In the genomic region with DNA sequence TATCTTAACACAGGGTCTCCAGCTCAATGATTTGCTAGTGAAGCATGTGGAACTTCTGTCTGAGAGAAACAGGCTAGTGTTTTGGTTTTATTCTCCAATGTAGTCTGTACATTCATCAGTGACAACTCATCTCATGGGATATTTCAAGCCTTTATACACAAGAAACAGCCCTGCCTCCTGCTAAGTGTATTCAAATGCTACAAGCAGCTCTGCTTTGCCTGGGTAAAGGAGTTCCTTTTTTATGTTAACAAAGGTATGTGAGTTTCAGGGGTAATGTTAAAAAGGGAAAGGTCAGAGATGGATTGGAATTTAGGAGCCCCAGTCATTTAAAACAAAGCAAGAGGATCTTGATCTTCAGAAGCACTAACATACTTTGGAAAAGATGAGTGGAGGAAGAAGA, we compare ENCODE assay signal across 36 cellular contexts.
DNase-seq lines count a peak whose midpoint lies in the region; TF ChIP-seq lines count a peak whose summit lies in the region.
"Had no signal": no experiment of that assay in that cellular context is flagged by ENCODE, and none has a peak within 500 bp of the region (broad histone marks: within the 10 kb centered on the region; RNA-seq: fewer than 3 reads in every experiment).

No MANE protein-coding gene starts in this region.

- peak overlapping the region; percentile 23; the same call in 1 of the 2 replicates for H3K9ac ChIP-seq in HUES64 (ENCODE audit: low read depth, low read length)
- H3K9ac ChIP-seq: SK-N-SH had no signal

- peak overlapping the region; percentile 88 for H3K27ac ChIP-seq in HUES64 (ENCODE audit: low read depth, low read length)
- H3K27ac ChIP-seq in mesodermal cell (ENCODE audit: low read depth, low read length, severe bottlenecking), result peak overlapping the region; percentile 78
- H3K27ac ChIP-seq: C4-2B, coronary artery, epithelial cell of prostate, lower lobe of right lung, ovary, skin epidermis, suprapubic skin had no signal

- no peaks in the 10 kb centered on the region for H3K27me3 ChIP-seq in HUES64 (ENCODE audit: insufficient read depth, low read length)
- H3K27me3 ChIP-seq: ovary, suprapubic skin had no signal

- H3K4me3 ChIP-seq in HUES64 (ENCODE audit: low read length), result peak overlapping the region; percentile 20; the same call in 1 of the 2 replicates
- H3K4me3 ChIP-seq in mesodermal cell (ENCODE audit: extremely low read depth, insufficient read depth, low read length, poor library complexity, severe bottlenecking), result no peak overlapping the region
- H3K4me3 ChIP-seq: coronary artery, lower lobe of right lung, mucosa of descending colon, ovary, skin epidermis, suprapubic skin had no signal

- H3K4me3 Mint-ChIP-seq in osteocyte (ENCODE audit: unreplicated experiment), result no peak overlapping the region
- H3K4me3 Mint-ChIP-seq: activated naive CD8-positive, alpha-beta T cell treated with anti-CD3 and anti-CD28 coated beads for 36 hours; activated T-cell treated with anti-CD3 and anti-CD28 coated beads, Interleukin-2, amount 50 U/mL, for 4 hours; natural killer cell; T-helper 1 cell treated with Interleukin-12 subunit alpha and Interleukin-12 subunit beta and Interleukin-4 antibody, amounts not matched to agents 30 μg/mL and 1 μg/mL, for 36 hours had no signal

- H3K4me1 ChIP-seq in HUES64 (ENCODE audit: insufficient read depth, low read length), result peaks cover 29% of the 10 kb centered on the region
- H3K4me1 ChIP-seq in mesodermal cell (ENCODE audit: control insufficient read depth, insufficient read depth, low read length, poor library complexity, severe bottlenecking), result peaks cover 13% of the 10 kb centered on the region
- H3K4me1 ChIP-seq: lower lobe of right lung, suprapubic skin had no signal

- peak; percentile 61 for DNase-seq in DMS114 treated with DMSO at 0.1 percent for 48 hours (lab: John Stamatoyannopoulos, UW; ENCODE audit: unreplicated experiment)
- DNase-seq in iPS DF 4.7 (ENCODE audit: extremely low read depth, low spot score), result peak; percentile 60
- no peak for DNase-seq in osteocyte (ENCODE audit: extremely low spot score, unreplicated experiment)
- DNase-seq in GM03348 (ENCODE audit: low spot score), result no peak
- DNase-seq in HuH-7 (ENCODE audit: low spot score), result no peak
- DNase-seq in NCI-H1417 treated with DMSO at 0.1 percent for 48 hours (lab: John Stamatoyannopoulos, UW), result no peak
- DNase-seq: activated gamma-delta T cell; activated naive CD8-positive, alpha-beta T cell treated with anti-CD3 and anti-CD28 coated beads for 36 hours; activated T-cell treated with anti-CD3 and anti-CD28 coated beads, Interleukin-2, amount 50 U/mL, for 4 hours; aorta; Caco-2; caudate nucleus; DMS79 treated with DMSO at 0.1 percent for 48 hours; effector CD8-positive, alpha-beta T cell; GOT3; hippocampal formation; IMR-90; kidney glomerular epithelial cell; lower lobe of right lung; mucosa of descending colon; natural killer cell; NCI-H187 treated with DMSO at 0.1 percent for 48 hours; NCI-H526; ovary; PC-3; retina; SK-N-SH; stimulated activated naive CD4-positive, alpha-beta T cell treated with Interleukin-2 at 50 U/mL for 16 hours had no signal

- no peaks in the 10 kb centered on the region for H3K9me3 Mint-ChIP-seq in osteocyte (ENCODE audit: unreplicated experiment)

- H3K27ac Mint-ChIP-seq in osteocyte (ENCODE audit: unreplicated experiment), result no peak overlapping the region
- H3K27ac Mint-ChIP-seq: activated naive CD8-positive, alpha-beta T cell treated with anti-CD3 and anti-CD28 coated beads for 36 hours; natural killer cell; T-helper 1 cell treated with Interleukin-12 subunit alpha and Interleukin-12 subunit beta and Interleukin-4 antibody, amounts not matched to agents 30 μg/mL and 1 μg/mL, for 36 hours had no signal

- no peaks in the 10 kb centered on the region for H3K36me3 Mint-ChIP-seq in osteocyte (ENCODE audit: unreplicated experiment)
- H3K36me3 Mint-ChIP-seq: activated naive CD8-positive, alpha-beta T cell treated with anti-CD3 and anti-CD28 coated beads for 36 hours; natural killer cell had no signal

- no peaks in the 10 kb centered on the region for H3K27me3 Mint-ChIP-seq in osteocyte (ENCODE audit: unreplicated experiment)
- H3K27me3 Mint-ChIP-seq: activated naive CD8-positive, alpha-beta T cell treated with anti-CD3 and anti-CD28 coated beads for 36 hours had no signal

- H3K36me3 ChIP-seq in HUES64 (ENCODE audit: insufficient read depth, low read length), result no peaks in the 10 kb centered on the region
- H3K36me3 ChIP-seq in mesodermal cell (ENCODE audit: control insufficient read depth, insufficient read depth, low read length), result no peaks in the 10 kb centered on the region
- H3K36me3 ChIP-seq: lower lobe of right lung, ovary, suprapubic skin had no signal

- no peak for TF ChIP-seq CTCF in osteocyte (IDR thresholded peaks at IDR 0.05)

- no peaks in the 10 kb centered on the region for H3K4me1 Mint-ChIP-seq in osteocyte (ENCODE audit: unreplicated experiment)
- H3K4me1 Mint-ChIP-seq: activated naive CD8-positive, alpha-beta T cell treated with anti-CD3 and anti-CD28 coated beads for 36 hours; natural killer cell had no signal

- H3K9me3 ChIP-seq in HUES64 (ENCODE audit: insufficient read depth, low read depth, low read length) (no peaks in the 10 kb centered on the region), mesodermal cell (ENCODE audit: control insufficient read depth, low read length) (no peaks in the 10 kb centered on the region)
- H3K9me3 ChIP-seq: Caco-2, lower lobe of right lung, mucosa of descending colon, ovary, SK-N-SH, suprapubic skin had no signal

Comparison
In these comparisons a context has a peak if more than half of its experiments do, and no peak if none do; other contexts are left out.
1. DNase-seq: peak in DMS114 treated with DMSO at 0.1 percent for 48 hours (single experiment) and iPS DF 4.7 (single experiment); none in osteocyte (single experiment), GM03348 (single experiment), HuH-7 (single experiment) and NCI-H1417 treated with DMSO at 0.1 percent for 48 hours (single experiment).